ENCODE assay signal across 1 cellular context in the genomic region with DNA sequence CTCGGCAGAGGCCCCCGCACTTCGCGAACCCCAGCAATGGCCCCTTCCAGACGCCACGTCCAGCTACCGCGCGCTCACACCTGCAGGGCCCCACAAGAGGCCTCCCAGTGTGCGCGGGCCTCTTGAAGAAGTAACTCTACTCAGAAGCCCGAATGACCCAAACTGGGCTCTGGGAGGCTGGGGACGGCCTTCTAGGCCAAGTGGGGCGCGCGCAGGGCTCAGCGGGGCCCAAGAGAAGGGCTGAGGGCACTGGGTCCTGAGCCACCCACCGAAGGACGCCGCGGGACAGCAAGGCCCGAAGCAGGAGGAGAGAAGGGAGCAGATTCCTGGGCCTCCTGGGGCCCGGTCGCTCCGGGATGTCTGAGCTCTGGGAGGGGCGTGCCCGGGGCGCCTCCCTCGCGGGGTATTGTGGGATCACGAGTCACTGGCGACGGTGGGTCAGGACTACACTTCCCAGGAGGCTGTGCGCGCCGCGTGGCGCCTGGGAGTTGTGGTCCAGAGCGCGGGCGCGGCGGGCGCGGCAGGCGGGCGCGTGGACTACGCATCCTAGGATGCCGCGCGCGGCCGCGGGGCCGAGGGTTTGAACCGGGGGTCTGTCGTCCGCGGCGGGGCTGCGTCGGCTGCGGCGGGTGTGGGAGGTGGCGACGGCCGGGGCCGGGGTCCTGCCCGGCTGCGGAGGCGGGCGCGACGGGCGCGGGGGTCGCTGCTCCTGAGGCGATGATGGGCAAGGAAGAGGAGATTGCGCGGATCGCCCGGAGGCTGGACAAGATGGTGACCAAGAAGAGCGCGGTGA.
A peak's percentile ranks its signal among the peaks of the same experiment; 100 is the strongest.
TF ChIP-seq lines count a peak whose summit lies in the region.

A gene (plus strand): TSS at position 603 of the 793 bp plus-strand sequence. CDS start 115 bp downstream, at position 718.

TF ChIP-seq in K562, 482 proteins besides CTCF, POLR2A, EP300 and RAD21 (continued from another document and continues in another):
- TF ChIP-seq, protein P1, sequence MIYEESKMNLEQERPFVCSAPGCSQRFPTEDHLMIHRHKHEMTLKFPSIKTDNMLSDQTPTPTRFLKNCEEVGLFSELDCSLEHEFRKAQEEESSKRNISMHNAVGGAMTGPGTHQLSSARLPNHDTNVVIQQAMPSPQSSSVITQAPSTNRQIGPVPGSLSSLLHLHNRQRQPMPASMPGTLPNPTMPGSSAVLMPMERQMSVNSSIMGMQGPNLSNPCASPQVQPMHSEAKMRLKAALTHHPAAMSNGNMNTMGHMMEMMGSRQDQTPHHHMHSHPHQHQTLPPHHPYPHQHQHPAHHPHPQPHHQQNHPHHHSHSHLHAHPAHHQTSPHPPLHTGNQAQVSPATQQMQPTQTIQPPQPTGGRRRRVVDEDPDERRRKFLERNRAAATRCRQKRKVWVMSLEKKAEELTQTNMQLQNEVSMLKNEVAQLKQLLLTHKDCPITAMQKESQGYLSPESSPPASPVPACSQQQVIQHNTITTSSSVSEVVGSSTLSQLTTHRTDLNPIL (CRISPR knock-in tag; IDR thresholded peaks at IDR 0.05), result no peak
- TF ChIP-seq EHMT2 (IDR thresholded peaks at IDR 0.05) (no peak), PHB (CRISPR knock-in tag; IDR thresholded peaks at IDR 0.05) (no peak), POLR2B (IDR thresholded peaks at IDR 0.05; ENCODE audit: low read depth, partially characterized antibody) (peak; percentile 84), MEIS2 (IDR thresholded peaks at IDR 0.05; ENCODE audit: partially characterized antibody) (no peak), POU5F1 (IDR thresholded peaks at IDR 0.05; ENCODE audit: borderline replicate concordance, low read depth, low read length, partially characterized antibody) (peak; percentile 87), SAFB2 (IDR thresholded peaks at IDR 0.05; ENCODE audit: borderline replicate concordance, low read depth, low read length, severe bottlenecking) (no peak), ZKSCAN1 (IDR thresholded peaks at IDR 0.05; ENCODE audit: low read depth, low read length) (no peak), POLR2AphosphoS2 (IDR thresholded peaks at IDR 0.05; ENCODE audit: low read length) (0 out of 2 replicates have a peak, but pooled peaks have one; percentile 49), CHD2 (IDR thresholded peaks at IDR 0.05; ENCODE audit: low read depth, low read length) (0 out of 2 replicates have a peak, but pooled peaks have one; percentile 37), ZNF584 (CRISPR knock-in tag; IDR thresholded peaks at IDR 0.05; ENCODE audit: low read depth) (peak; percentile 95), ZNF143 (CRISPR knock-in tag; IDR thresholded peaks at IDR 0.05) (peak; percentile 94), RUNX1 (IDR thresholded peaks at IDR 0.05; ENCODE audit: low read depth) (no peak), MED1 (CRISPR knock-in tag; IDR thresholded peaks at IDR 0.05; ENCODE audit: borderline replicate concordance) (no peak), HNRNPH1 (optimal IDR thresholded peaks at IDR 0.05; ENCODE audit: low read depth, low read length) (no peak), ZNF644 (tag; IDR thresholded peaks at IDR 0.05; ENCODE audit: low read depth) (peak; percentile 99), LCOR (CRISPR knock-in tag; IDR thresholded peaks at IDR 0.05) (0 out of 2 replicates have a peak, but pooled peaks have one; percentile 45), ZNF668 (CRISPR knock-in tag; IDR thresholded peaks at IDR 0.05) (no peak), MBD2 (IDR thresholded peaks at IDR 0.05; ENCODE audit: borderline replicate concordance, low read depth) (peak; percentile 96), ZNF140 (CRISPR knock-in tag; IDR thresholded peaks at IDR 0.05) (no peak)
- TF ChIP-seq, protein P2, sequence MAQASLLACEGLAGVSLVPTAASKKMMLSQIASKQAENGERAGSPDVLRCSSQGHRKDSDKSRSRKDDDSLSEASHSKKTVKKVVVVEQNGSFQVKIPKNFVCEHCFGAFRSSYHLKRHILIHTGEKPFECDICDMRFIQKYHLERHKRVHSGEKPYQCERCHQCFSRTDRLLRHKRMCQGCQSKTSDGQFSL (CRISPR knock-in tag; IDR thresholded peaks at IDR 0.05), result peak; percentile 35; the same call in 1 of the 2 replicates
- TF ChIP-seq, protein P2 (tag; IDR thresholded peaks at IDR 0.05), result no peak
- TF ChIP-seq, protein P3, sequence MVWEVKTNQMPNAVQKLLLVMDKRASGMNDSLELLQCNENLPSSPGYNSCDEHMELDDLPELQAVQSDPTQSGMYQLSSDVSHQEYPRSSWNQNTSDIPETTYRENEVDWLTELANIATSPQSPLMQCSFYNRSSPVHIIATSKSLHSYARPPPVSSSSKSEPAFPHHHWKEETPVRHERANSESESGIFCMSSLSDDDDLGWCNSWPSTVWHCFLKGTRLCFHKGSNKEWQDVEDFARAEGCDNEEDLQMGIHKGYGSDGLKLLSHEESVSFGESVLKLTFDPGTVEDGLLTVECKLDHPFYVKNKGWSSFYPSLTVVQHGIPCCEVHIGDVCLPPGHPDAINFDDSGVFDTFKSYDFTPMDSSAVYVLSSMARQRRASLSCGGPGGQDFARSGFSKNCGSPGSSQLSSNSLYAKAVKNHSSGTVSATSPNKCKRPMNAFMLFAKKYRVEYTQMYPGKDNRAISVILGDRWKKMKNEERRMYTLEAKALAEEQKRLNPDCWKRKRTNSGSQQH (CRISPR knock-in tag; IDR thresholded peaks at IDR 0.05), result no peak
- TF ChIP-seq, protein P4, sequence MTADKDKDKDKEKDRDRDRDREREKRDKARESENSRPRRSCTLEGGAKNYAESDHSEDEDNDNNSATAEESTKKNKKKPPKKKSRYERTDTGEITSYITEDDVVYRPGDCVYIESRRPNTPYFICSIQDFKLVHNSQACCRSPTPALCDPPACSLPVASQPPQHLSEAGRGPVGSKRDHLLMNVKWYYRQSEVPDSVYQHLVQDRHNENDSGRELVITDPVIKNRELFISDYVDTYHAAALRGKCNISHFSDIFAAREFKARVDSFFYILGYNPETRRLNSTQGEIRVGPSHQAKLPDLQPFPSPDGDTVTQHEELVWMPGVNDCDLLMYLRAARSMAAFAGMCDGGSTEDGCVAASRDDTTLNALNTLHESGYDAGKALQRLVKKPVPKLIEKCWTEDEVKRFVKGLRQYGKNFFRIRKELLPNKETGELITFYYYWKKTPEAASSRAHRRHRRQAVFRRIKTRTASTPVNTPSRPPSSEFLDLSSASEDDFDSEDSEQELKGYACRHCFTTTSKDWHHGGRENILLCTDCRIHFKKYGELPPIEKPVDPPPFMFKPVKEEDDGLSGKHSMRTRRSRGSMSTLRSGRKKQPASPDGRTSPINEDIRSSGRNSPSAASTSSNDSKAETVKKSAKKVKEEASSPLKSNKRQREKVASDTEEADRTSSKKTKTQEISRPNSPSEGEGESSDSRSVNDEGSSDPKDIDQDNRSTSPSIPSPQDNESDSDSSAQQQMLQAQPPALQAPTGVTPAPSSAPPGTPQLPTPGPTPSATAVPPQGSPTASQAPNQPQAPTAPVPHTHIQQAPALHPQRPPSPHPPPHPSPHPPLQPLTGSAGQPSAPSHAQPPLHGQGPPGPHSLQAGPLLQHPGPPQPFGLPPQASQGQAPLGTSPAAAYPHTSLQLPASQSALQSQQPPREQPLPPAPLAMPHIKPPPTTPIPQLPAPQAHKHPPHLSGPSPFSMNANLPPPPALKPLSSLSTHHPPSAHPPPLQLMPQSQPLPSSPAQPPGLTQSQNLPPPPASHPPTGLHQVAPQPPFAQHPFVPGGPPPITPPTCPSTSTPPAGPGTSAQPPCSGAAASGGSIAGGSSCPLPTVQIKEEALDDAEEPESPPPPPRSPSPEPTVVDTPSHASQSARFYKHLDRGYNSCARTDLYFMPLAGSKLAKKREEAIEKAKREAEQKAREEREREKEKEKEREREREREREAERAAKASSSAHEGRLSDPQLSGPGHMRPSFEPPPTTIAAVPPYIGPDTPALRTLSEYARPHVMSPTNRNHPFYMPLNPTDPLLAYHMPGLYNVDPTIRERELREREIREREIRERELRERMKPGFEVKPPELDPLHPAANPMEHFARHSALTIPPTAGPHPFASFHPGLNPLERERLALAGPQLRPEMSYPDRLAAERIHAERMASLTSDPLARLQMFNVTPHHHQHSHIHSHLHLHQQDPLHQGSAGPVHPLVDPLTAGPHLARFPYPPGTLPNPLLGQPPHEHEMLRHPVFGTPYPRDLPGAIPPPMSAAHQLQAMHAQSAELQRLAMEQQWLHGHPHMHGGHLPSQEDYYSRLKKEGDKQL (CRISPR knock-in tag; IDR thresholded peaks at IDR 0.05; ENCODE audit: borderline replicate concordance), result no peak
- TF ChIP-seq, protein P5, sequence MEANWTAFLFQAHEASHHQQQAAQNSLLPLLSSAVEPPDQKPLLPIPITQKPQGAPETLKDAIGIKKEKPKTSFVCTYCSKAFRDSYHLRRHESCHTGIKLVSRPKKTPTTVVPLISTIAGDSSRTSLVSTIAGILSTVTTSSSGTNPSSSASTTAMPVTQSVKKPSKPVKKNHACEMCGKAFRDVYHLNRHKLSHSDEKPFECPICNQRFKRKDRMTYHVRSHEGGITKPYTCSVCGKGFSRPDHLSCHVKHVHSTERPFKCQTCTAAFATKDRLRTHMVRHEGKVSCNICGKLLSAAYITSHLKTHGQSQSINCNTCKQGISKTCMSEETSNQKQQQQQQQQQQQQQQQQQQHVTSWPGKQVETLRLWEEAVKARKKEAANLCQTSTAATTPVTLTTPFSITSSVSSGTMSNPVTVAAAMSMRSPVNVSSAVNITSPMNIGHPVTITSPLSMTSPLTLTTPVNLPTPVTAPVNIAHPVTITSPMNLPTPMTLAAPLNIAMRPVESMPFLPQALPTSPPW (CRISPR knock-in tag; IDR thresholded peaks at IDR 0.05), result peak; percentile 86
- TF ChIP-seq, protein P6, sequence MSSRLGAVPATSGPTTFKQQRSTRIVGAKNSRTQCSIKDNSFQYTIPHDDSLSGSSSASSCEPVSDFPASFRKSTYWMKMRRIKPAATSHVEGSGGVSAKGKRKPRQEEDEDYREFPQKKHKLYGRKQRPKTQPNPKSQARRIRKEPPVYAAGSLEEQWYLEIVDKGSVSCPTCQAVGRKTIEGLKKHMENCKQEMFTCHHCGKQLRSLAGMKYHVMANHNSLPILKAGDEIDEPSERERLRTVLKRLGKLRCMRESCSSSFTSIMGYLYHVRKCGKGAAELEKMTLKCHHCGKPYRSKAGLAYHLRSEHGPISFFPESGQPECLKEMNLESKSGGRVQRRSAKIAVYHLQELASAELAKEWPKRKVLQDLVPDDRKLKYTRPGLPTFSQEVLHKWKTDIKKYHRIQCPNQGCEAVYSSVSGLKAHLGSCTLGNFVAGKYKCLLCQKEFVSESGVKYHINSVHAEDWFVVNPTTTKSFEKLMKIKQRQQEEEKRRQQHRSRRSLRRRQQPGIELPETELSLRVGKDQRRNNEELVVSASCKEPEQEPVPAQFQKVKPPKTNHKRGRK (tag; IDR thresholded peaks at IDR 0.05), result no peak
- TF ChIP-seq, protein P7, sequence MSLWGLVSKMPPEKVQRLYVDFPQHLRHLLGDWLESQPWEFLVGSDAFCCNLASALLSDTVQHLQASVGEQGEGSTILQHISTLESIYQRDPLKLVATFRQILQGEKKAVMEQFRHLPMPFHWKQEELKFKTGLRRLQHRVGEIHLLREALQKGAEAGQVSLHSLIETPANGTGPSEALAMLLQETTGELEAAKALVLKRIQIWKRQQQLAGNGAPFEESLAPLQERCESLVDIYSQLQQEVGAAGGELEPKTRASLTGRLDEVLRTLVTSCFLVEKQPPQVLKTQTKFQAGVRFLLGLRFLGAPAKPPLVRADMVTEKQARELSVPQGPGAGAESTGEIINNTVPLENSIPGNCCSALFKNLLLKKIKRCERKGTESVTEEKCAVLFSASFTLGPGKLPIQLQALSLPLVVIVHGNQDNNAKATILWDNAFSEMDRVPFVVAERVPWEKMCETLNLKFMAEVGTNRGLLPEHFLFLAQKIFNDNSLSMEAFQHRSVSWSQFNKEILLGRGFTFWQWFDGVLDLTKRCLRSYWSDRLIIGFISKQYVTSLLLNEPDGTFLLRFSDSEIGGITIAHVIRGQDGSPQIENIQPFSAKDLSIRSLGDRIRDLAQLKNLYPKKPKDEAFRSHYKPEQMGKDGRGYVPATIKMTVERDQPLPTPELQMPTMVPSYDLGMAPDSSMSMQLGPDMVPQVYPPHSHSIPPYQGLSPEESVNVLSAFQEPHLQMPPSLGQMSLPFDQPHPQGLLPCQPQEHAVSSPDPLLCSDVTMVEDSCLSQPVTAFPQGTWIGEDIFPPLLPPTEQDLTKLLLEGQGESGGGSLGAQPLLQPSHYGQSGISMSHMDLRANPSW (CRISPR knock-in tag; IDR thresholded peaks at IDR 0.05), result no peak
- TF ChIP-seq, protein P8, sequence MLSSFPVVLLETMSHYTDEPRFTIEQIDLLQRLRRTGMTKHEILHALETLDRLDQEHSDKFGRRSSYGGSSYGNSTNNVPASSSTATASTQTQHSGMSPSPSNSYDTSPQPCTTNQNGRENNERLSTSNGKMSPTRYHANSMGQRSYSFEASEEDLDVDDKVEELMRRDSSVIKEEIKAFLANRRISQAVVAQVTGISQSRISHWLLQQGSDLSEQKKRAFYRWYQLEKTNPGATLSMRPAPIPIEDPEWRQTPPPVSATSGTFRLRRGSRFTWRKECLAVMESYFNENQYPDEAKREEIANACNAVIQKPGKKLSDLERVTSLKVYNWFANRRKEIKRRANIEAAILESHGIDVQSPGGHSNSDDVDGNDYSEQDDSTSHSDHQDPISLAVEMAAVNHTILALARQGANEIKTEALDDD (IDR thresholded peaks at IDR 0.05), result no peak
- TF ChIP-seq, protein P9, sequence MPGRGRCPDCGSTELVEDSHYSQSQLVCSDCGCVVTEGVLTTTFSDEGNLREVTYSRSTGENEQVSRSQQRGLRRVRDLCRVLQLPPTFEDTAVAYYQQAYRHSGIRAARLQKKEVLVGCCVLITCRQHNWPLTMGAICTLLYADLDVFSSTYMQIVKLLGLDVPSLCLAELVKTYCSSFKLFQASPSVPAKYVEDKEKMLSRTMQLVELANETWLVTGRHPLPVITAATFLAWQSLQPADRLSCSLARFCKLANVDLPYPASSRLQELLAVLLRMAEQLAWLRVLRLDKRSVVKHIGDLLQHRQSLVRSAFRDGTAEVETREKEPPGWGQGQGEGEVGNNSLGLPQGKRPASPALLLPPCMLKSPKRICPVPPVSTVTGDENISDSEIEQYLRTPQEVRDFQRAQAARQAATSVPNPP (IDR thresholded peaks at IDR 0.05; ENCODE audit: borderline replicate concordance, insufficient read depth, insufficient read length), result no peak
- TF ChIP-seq, protein P10, sequence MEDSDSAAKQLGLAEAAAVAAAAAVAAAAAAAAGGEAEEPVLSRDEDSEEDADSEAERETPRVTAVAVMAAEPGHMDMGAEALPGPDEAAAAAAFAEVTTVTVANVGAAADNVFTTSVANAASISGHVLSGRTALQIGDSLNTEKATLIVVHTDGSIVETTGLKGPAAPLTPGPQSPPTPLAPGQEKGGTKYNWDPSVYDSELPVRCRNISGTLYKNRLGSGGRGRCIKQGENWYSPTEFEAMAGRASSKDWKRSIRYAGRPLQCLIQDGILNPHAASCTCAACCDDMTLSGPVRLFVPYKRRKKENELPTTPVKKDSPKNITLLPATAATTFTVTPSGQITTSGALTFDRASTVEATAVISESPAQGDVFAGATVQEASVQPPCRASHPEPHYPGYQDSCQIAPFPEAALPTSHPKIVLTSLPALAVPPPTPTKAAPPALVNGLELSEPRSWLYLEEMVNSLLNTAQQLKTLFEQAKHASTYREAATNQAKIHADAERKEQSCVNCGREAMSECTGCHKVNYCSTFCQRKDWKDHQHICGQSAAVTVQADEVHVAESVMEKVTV (CRISPR knock-in tag; IDR thresholded peaks at IDR 0.05), result no peak
- TF ChIP-seq, protein P11, sequence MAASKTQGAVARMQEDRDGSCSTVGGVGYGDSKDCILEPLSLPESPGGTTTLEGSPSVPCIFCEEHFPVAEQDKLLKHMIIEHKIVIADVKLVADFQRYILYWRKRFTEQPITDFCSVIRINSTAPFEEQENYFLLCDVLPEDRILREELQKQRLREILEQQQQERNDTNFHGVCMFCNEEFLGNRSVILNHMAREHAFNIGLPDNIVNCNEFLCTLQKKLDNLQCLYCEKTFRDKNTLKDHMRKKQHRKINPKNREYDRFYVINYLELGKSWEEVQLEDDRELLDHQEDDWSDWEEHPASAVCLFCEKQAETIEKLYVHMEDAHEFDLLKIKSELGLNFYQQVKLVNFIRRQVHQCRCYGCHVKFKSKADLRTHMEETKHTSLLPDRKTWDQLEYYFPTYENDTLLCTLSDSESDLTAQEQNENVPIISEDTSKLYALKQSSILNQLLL (CRISPR knock-in tag; IDR thresholded peaks at IDR 0.05; ENCODE audit: borderline replicate concordance), result no peak
